ENCODE assay signal across 25 cellular contexts in genomic region chr6:46199387-46199786, GRCh38. TPM values are rescaled to one million over a fixed set of nuclear protein-coding genes. Genes with fewer than 3 reads are reported as not detected.
A peak's percentile ranks its signal among the peaks of the same experiment; 100 is the strongest.
DNase-seq lines count a peak whose midpoint lies in the region; ATAC-seq, FAIRE-seq and TF ChIP-seq lines count a peak whose summit lies in the region.
"Had no signal": no experiment of that assay in that cellular context is flagged by ENCODE, and none has a peak within 500 bp of the region (broad histone marks: within the 10 kb centered on the region; RNA-seq: fewer than 3 reads in every experiment).

No MANE protein-coding gene starts in this region.

- H3K9ac ChIP-seq in HepG2 (ENCODE audit: insufficient read depth, low read depth, low read length) (no peak overlapping the region), kidney (ENCODE audit: low read length in 2 of 2) (no peak overlapping the region)

- H3K9me3 Mint-ChIP-seq in progenitor cell of endocrine pancreas (ENCODE audit: low read depth), result peaks cover 4% of the 10 kb centered on the region
- H3K9me3 Mint-ChIP-seq: nephron progenitor cell had no signal

- ATAC-seq in HepG2 (no peak), right lobe of liver (no peak), left lung (peak; percentile 29), GM21825 (IDR thresholded peaks at IDR 0.05; ENCODE audit: unreplicated experiment) (no peak)
- ATAC-seq: activated CD4-positive, alpha-beta T cell treated with anti-CD3 and anti-CD28 coated beads for 36 hours; T-cell had no signal

- TF ChIP-seq RAD21 in HepG2 (CRISPR knock-in tag; IDR thresholded peaks at IDR 0.05), result no peak

- TF ChIP-seq POLR2A in HepG2 (IDR thresholded peaks at IDR 0.05; ENCODE audit: insufficient read depth in 1 of 2, low read depth in 2 of 2, low read length in 2 of 2) (no peak), right lobe of liver (IDR thresholded peaks at IDR 0.05) (no peak)

- H3K9me3 ChIP-seq in HepG2 (ENCODE audit: low read length) (no peaks in the 10 kb centered on the region), right lobe of liver (no peaks in the 10 kb centered on the region), left lung (no peaks in the 10 kb centered on the region), kidney (ENCODE audit: control insufficient read depth in 1 of 2, low read length in 2 of 2) (peaks cover 2 to 4% of the 10 kb centered on the region in 2 donors)
- H3K9me3 ChIP-seq: prostate gland, stomach had no signal

- H3K79me2 ChIP-seq in HepG2 (ENCODE audit: insufficient read depth, low read length), result no peaks in the 10 kb centered on the region

- H3K36me3 Mint-ChIP-seq in progenitor cell of endocrine pancreas (ENCODE audit: insufficient read depth), result no peaks in the 10 kb centered on the region
- H3K36me3 Mint-ChIP-seq: activated naive CD8-positive, alpha-beta T cell; T-cell had no signal

- no peak overlapping the region for H3K27ac ChIP-seq in HepG2 (ENCODE audit: extremely low read length, insufficient read depth, low read length)
- no peak overlapping the region for H3K27ac ChIP-seq in right lobe of liver
- H3K27ac ChIP-seq in left lung, result no peak overlapping the region
- no peak overlapping the region for H3K27ac ChIP-seq in kidney (ENCODE audit: low read depth in 2 of 2, low read length in 2 of 2)
- H3K27ac ChIP-seq: epithelial cell of prostate, prostate gland, spleen, stomach had no signal

- no peak overlapping the region for H3K4me2 ChIP-seq in HepG2 (ENCODE audit: low read depth, low read length)

- BruUV-seq in HepG2 (replicated peaks; lab: Mats Ljungman, UMichigan), result no TSS peak

- CTCF ChIA-PET in HepG2 (lab: Yijun Ruan, JAX; ENCODE audit: low intra/inter-chr PET ratio, low total read pairs), result no interaction called here

- DNase-seq in HepG2 (ENCODE audit: low spot score) (no peak), right lobe of liver (no peak), epithelial cell of esophagus (ENCODE audit: low read depth) (peak; percentile 7), left lung (no peak), progenitor cell of endocrine pancreas (ENCODE audit: low spot score, unreplicated experiment) (no peak), kidney (no peak), NCI-H1105 treated with DMSO at 0.1 percent for 48 hours (lab: John Stamatoyannopoulos, UW) (no peak)
- DNase-seq: activated CD4-positive, alpha-beta T cell treated with anti-CD3 and anti-CD28 coated beads for 36 hours; C1 segment of cervical spinal cord; caudate nucleus; NCI-H1436 treated with DMSO at 0.1 percent for 48 hours; NCI-H774; nephron progenitor cell; OCI-M1; SIG-M5; spleen; stimulated activated CD4-positive, alpha-beta T cell treated with anti-CD3 and anti-CD28 coated beads, Interleukin-4, amount 100 ng/mL, for 4 hours; stomach; T-cell had no signal

- H3K27me3 ChIP-seq in HepG2 (ENCODE audit: control insufficient read depth in 1 of 2, insufficient read depth in 2 of 2, low read length in 2 of 2) (no peaks in the 10 kb centered on the region), right lobe of liver (no peaks in the 10 kb centered on the region), left lung (no peaks in the 10 kb centered on the region)
- H3K27me3 ChIP-seq: stomach had no signal

- no peaks in the 10 kb centered on the region for H3K4me1 ChIP-seq in HepG2 (ENCODE audit: insufficient read depth, low read length)
- H3K4me1 ChIP-seq in right lobe of liver, result no peaks in the 10 kb centered on the region
- no peaks in the 10 kb centered on the region for H3K4me1 ChIP-seq in left lung
- H3K4me1 ChIP-seq in kidney (ENCODE audit: control insufficient read depth in 1 of 2, insufficient read depth in 1 of 2, low read depth in 1 of 2, low read length in 2 of 2), result no peaks in the 10 kb centered on the region
- H3K4me1 ChIP-seq: prostate gland, spleen, stomach had no signal

- H3K4me3 Mint-ChIP-seq in progenitor cell of endocrine pancreas (ENCODE audit: low read depth), result no peak overlapping the region
- H3K4me3 Mint-ChIP-seq: activated CD4-positive, alpha-beta T cell treated with anti-CD3 and anti-CD28 coated beads for 36 hours; activated naive CD8-positive, alpha-beta T cell; nephron progenitor cell; T-cell had no signal

- no peak overlapping the region for H2AFZ ChIP-seq in HepG2 (ENCODE audit: low read length)

- in situ Hi-C loops in HepG2 (cut with HindIII; ENCODE audit: extremely low pct_ligation_motif_present, low pct_unique_long_range_greater_than_20kb), result no loop called here

- TF ChIP-seq EP300 in HepG2 (IDR thresholded peaks at IDR 0.05; ENCODE audit: low read depth in 2 of 2, low read length in 2 of 2) (no peak), HepG2 (CRISPR knock-in tag; IDR thresholded peaks at IDR 0.05; ENCODE audit: borderline replicate concordance) (no peak)

- H3K27me3 Mint-ChIP-seq in progenitor cell of endocrine pancreas, result no peaks in the 10 kb centered on the region

- intact Hi-C loops in HepG2 (cut with micrococcal nuclease; ENCODE audit: unreplicated experiment) (no loop called here), right lobe of liver (cut with DNase I) (no loop called here), left lung (cut with DNase I) (no loop called here), kidney (cut with DNase I) (no loop called here)

- FAIRE-seq in HepG2 (lab: Jason Lieb, UNC), result no peak
- FAIRE-seq in kidney (lab: Jason Lieb, UNC), result no peak
- FAIRE-seq: A204.1, TTC549 had no signal

- no peaks in the 10 kb centered on the region for H3K4me1 Mint-ChIP-seq in progenitor cell of endocrine pancreas (ENCODE audit: low read depth)
- H3K4me1 Mint-ChIP-seq: activated CD4-positive, alpha-beta T cell treated with anti-CD3 and anti-CD28 coated beads for 36 hours; nephron progenitor cell; T-cell had no signal

- POLR2A ChIA-PET in HepG2 (lab: Yijun Ruan, JAX), result no interaction called here

- no peak overlapping the region for H3K27ac Mint-ChIP-seq in progenitor cell of endocrine pancreas
- H3K27ac Mint-ChIP-seq: activated CD4-positive, alpha-beta T cell treated with anti-CD3 and anti-CD28 coated beads for 36 hours; activated naive CD8-positive, alpha-beta T cell; nephron progenitor cell; T-cell had no signal

- no peaks in the 10 kb centered on the region for H4K20me1 ChIP-seq in HepG2 (ENCODE audit: insufficient read depth, low read length)

- H3K4me3 ChIP-seq in HepG2 (replicated peaks in 1 of 3; ENCODE audit: insufficient read depth in 1 of 3, low read depth in 2 of 3, low read length in 3 of 3) (no peak overlapping the region), right lobe of liver (no peak overlapping the region), epithelial cell of esophagus (ENCODE audit: low read length) (no peak overlapping the region), left lung (no peak overlapping the region), kidney (ENCODE audit: low read length in 2 of 2) (no peak overlapping the region)
- H3K4me3 ChIP-seq: prostate gland, spleen, stomach had no signal

- TF ChIP-seq CTCF in HepG2 (CRISPR knock-in tag; IDR thresholded peaks at IDR 0.05), result no peak
- TF ChIP-seq CTCF in right lobe of liver (IDR thresholded peaks at IDR 0.05), result no peak
- TF ChIP-seq CTCF in epithelial cell of esophagus (IDR thresholded peaks at IDR 0.05; ENCODE audit: insufficient read depth, low read depth, low read length, missing control alignments), result no peak
- TF ChIP-seq CTCF in left lung (IDR thresholded peaks at IDR 0.05), result no peak
- no peak for TF ChIP-seq CTCF in progenitor cell of endocrine pancreas (IDR thresholded peaks at IDR 0.05; ENCODE audit: unreplicated experiment)
- TF ChIP-seq CTCF in kidney (IDR thresholded peaks at IDR 0.05; ENCODE audit: borderline replicate concordance, extremely low read depth, insufficient read depth), result no peak

- H3K36me3 ChIP-seq in HepG2 (replicated peaks in 1 of 2; ENCODE audit: control insufficient read depth in 1 of 2, insufficient read depth in 2 of 2, low read length in 2 of 2) (no peaks in the 10 kb centered on the region), right lobe of liver (no peaks in the 10 kb centered on the region), left lung (no peaks in the 10 kb centered on the region), kidney (ENCODE audit: control insufficient read depth in 1 of 2, insufficient read depth in 2 of 2, low read length in 2 of 2) (no peaks in the 10 kb centered on the region)
- H3K36me3 ChIP-seq: prostate gland, spleen, stomach had no signal

- WGBS in HepG2 (ENCODE audit: low lambda C conversion rate), result 38% methylated on average over 5 of the region's 5 CpGs
- 75% methylated on average over 5 of the region's 5 CpGs for WGBS in right lobe of liver (ENCODE audit: insufficient coverage, low coverage, low lambda C conversion rate, missing lambda C conversion rate)

TF ChIP-seq in HepG2, 621 proteins besides CTCF, POLR2A, EP300 and RAD21 (continues in another document):
- peak; percentile 75 for TF ChIP-seq CEBPB (IDR thresholded peaks at IDR 0.05; ENCODE audit: borderline replicate concordance, low read depth, low read length)

RNA-seq across cellular contexts. Expression of gene ENPP5, which starts 28.6 kb away (rescaled TPM):
- total RNA-seq in HepG2 (2016; rRNA removed; fragmentation: Illumina TruSeq; extraction: Trizol) (not detected in 2 replicates), right lobe of liver (1 to 10 TPM in 1 of 6 experiments, under 1 TPM in 5; 0.13 to 1.4 (median 0.34) TPM), left lung (10 to 100 TPM; 10.5 to 17.1 TPM), progenitor cell of endocrine pancreas (13.4 and 13.6 TPM in 2 replicates), kidney (21.5 TPM)
- not detected in 2 replicates for total RNA-seq in HepG2 (2016; cell fraction: cytosol; rRNA removed; fragmentation: Illumina TruSeq; extraction: Trizol; ENCODE audit: low read depth)
- total RNA-seq in HepG2 (2016; cell fraction: insoluble cytoplasmic fraction; rRNA removed; fragmentation: Illumina TruSeq; extraction: Trizol), result not detected in 2 replicates
- not detected in 2 replicates for total RNA-seq in HepG2 (2016; cell fraction: membrane; rRNA removed; fragmentation: Illumina TruSeq; extraction: Trizol)
- total RNA-seq in HepG2 (2016; cell fraction: nucleus; rRNA removed; fragmentation: Illumina TruSeq; extraction: Trizol), result not detected in 2 replicates
- polyA plus RNA-seq in HepG2 (2011; rRNA removed) (not detected in 2 replicates), kidney (ENCODE audit: insufficient read depth, low read depth, low replicate concordance) (22.9 TPM)
- polyA plus RNA-seq in HepG2 (2011; cell fraction: cytosol; rRNA removed), result not detected in 2 replicates
- polyA plus RNA-seq in HepG2 (2011; cell fraction: nucleus; rRNA removed), result not detected in 2 replicates
- polyA plus RNA-seq in HepG2 (2012), result not detected in 2 replicates
- polyA plus RNA-seq in HepG2 (2016; cell fraction: cytosol; fragmentation: Illumina TruSeq; extraction: Trizol; ENCODE audit: low read depth), result not detected in 2 replicates
- not detected in 2 replicates for polyA plus RNA-seq in HepG2 (2016; cell fraction: insoluble cytoplasmic fraction; fragmentation: Illumina TruSeq; extraction: Trizol; ENCODE audit: low read depth)
- polyA plus RNA-seq in HepG2 (2016; cell fraction: membrane; fragmentation: Illumina TruSeq; extraction: Trizol; ENCODE audit: low read depth), result not detected in 2 replicates
- polyA plus RNA-seq in HepG2 (2016; cell fraction: nucleus; fragmentation: Illumina TruSeq; extraction: Trizol; ENCODE audit: insufficient read depth, low read depth), result not detected in 2 replicates
- not detected in 2 replicates for polyA minus RNA-seq in HepG2 (2011; rRNA and poly(A)+ RNA removed; ENCODE audit: low replicate concordance)
- polyA minus RNA-seq in HepG2 (2011; cell fraction: cytosol; rRNA and poly(A)+ RNA removed), result not detected in 2 replicates
- not detected in 2 replicates for polyA minus RNA-seq in HepG2 (2011; cell fraction: nucleus; rRNA and poly(A)+ RNA removed)
